Comparison of ENCODE assay signal across 2 cellular contexts in the genomic region with DNA sequence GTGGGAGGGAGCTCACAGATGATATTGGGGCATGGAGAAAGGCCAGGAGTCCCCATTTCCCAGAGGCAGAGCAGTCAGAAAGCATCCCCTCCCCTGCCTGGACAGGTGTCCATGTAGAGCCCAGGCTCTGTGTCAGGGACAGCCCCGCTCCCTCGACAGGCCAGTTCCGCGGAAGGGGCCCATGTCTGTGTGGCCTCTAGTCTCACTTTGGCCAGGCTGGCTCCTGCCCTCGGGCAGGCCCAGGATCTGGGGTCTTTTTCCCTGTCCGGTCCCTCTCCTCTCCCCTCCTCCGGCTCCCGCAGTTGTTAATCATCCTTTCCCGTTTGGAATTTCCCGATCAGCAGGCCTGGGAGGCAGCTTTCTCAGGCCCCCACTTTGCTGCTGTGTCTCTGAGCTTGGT.
"Had no signal": no experiment of that assay in that cellular context is flagged by ENCODE, and none has a peak within 500 bp of the region (broad histone marks: within the 10 kb centered on the region; RNA-seq: fewer than 3 reads in every experiment).

No MANE protein-coding gene starts in this region.

- DNase-seq: NCI-H1436 treated with DMSO at 0.1 percent for 48 hours had no signal

- H3K27ac ChIP-seq: RWPE1 had no signal
